ENCODE assay signal across 15 cellular contexts in the genomic region with DNA sequence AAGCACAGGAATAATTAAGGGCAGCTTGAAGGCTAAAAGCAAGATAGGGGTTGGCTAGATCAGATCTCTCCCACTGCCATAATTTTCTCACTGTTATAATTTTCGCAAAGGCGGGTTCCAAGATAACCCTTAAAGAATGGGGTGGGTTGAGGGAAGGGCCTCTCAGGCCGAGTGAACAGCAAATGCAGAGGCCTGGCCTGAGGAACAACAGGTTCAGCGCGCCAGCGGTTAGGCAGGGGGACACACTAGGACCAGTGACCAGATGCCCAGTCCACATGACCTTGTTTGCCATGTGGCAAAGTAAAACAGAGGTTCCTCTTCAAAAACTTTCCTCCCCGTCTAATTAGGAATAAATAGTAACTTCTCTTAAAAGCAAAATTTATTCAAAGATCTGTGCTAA. TPM values are rescaled to one million over a fixed set of nuclear protein-coding genes. Genes with fewer than 3 reads are reported as not detected.
DNase-seq lines count a peak whose midpoint lies in the region; ATAC-seq and TF ChIP-seq lines count a peak whose summit lies in the region.
"Had no signal": no experiment of that assay in that cellular context is flagged by ENCODE, and none has a peak within 500 bp of the region (broad histone marks: within the 10 kb centered on the region; RNA-seq: fewer than 3 reads in every experiment).

No MANE protein-coding gene starts in this region.

- WGBS in esophagus, 2 donors = 91 to 92% methylated on average over 7 of the region's 7 CpGs
- no CpG with 5 or more reads among the region's 7 CpGs for WGBS in neuronal stem cell (ENCODE audit: extremely low coverage in 2 of 2, insufficient read length in 2 of 2, insufficient replicate concordance in 1 of 2), 2 donors

- H3K4ac ChIP-seq in neuronal stem cell (ENCODE audit: low read length) = no peak overlapping the region

- H3K9ac ChIP-seq in neuronal stem cell (ENCODE audit: low read depth, low read length, poor library complexity) = no peak overlapping the region

- intact Hi-C loops in Calu3 (cut with micrococcal nuclease; ENCODE audit: unreplicated experiment) = no loop called here
- intact Hi-C loops in PC-9 (cut with micrococcal nuclease; ENCODE audit: unreplicated experiment) = loop anchor here (5.0 to 10.0 kb wide), 3 partner anchors 57 to 247 kb away; partner anchors contain the start of gene LMNB1
- intact Hi-C loops in left cardiac atrium (cut with DNase I) = no loop called here

- H4K8ac ChIP-seq in neuronal stem cell (ENCODE audit: low read depth, low read length) = no peak overlapping the region

- no TSS peak for BruUV-seq in Calu3 (replicated peaks; lab: Mats Ljungman, UMichigan)
- TSS peak; percentile 27 for BruUV-seq in PC-9 (replicated peaks; lab: Mats Ljungman, UMichigan)

- H2BK5ac ChIP-seq in neuronal stem cell (ENCODE audit: low read length) = no peak overlapping the region

- peak overlapping the region; percentile 75 for H2BK15ac ChIP-seq in neuronal stem cell (ENCODE audit: low read length)

- CTCF ChIA-PET in Calu3 (lab: Charles Lee) (no interaction called here), PC-9 (lab: Charles Lee) (no interaction called here)

- H3K18ac ChIP-seq in neuronal stem cell (ENCODE audit: low read length) = no peak overlapping the region

- no peak overlapping the region for H2BK120ac ChIP-seq in neuronal stem cell (ENCODE audit: low read depth, low read length)

- H3K4me1 Mint-ChIP-seq in Calu3 (ENCODE audit: low read depth, unreplicated experiment) = peaks cover 22% of the 10 kb centered on the region

- no peak overlapping the region for H4K91ac ChIP-seq in neuronal stem cell (ENCODE audit: low read depth, low read length, poor library complexity)

- peaks cover 10% of the 10 kb centered on the region for H3K4me1 ChIP-seq in PC-9 (replicated peaks; ENCODE audit: insufficient read depth)
- H3K4me1 ChIP-seq in esophagus (ENCODE audit: control insufficient read depth in 2 of 2, insufficient read depth in 2 of 2, low read length in 1 of 2) = peaks cover 8 to 11% of the 10 kb centered on the region in 2 donors
- H3K4me1 ChIP-seq in neuronal stem cell (ENCODE audit: control insufficient read depth in 2 of 2, insufficient read depth in 1 of 2, low read depth in 1 of 2, low read length in 2 of 2) = peaks cover 5 to 7% of the 10 kb centered on the region in 2 donors

- H3K14ac ChIP-seq in neuronal stem cell (ENCODE audit: low read length) = no peak overlapping the region

- H3K27ac Mint-ChIP-seq in Calu3 (ENCODE audit: unreplicated experiment) = peak overlapping the region; percentile 45

- H4K20me1 ChIP-seq in PC-9 (ENCODE audit: insufficient read depth) = peaks cover 9% of the 10 kb centered on the region; the same call in 1 of the 2 replicates

- H3K27ac ChIP-seq in PC-9 (0 out of 2 replicates have a peak overlapping the region, but pooled peaks have one; percentile 2), esophagus (ENCODE audit: low read depth in 2 of 2, low read length in 1 of 2) (peak overlapping the region; percentile 73 to 92), neuronal stem cell (replicated peaks; ENCODE audit: low read length) (no peak overlapping the region)
- H3K27ac ChIP-seq: WERI-Rb-1 had no signal

- H3K4me2 ChIP-seq in PC-9 (no peak overlapping the region), neuronal stem cell (ENCODE audit: insufficient read depth, low read length, poor library complexity, severe bottlenecking) (no peak overlapping the region)

- no peaks in the 10 kb centered on the region for H3K9me3 Mint-ChIP-seq in Calu3 (ENCODE audit: low read depth, unreplicated experiment)

- peaks cover 37% of the 10 kb centered on the region for H3K79me2 ChIP-seq in PC-9 (ENCODE audit: low read depth)

- H2AFZ ChIP-seq in PC-9 = 0 out of 2 replicates have a peak overlapping the region, but pooled peaks have one; percentile 56
- H2AFZ ChIP-seq in neuronal stem cell (ENCODE audit: low read length) = no peak overlapping the region

- no peaks in the 10 kb centered on the region for H3K9me3 ChIP-seq in PC-9 (ENCODE audit: insufficient read depth, low read depth)
- H3K9me3 ChIP-seq in esophagus (ENCODE audit: control insufficient read depth in 2 of 2, insufficient read depth in 1 of 2, low read depth in 1 of 2, low read length in 1 of 2) = no peaks in the 10 kb centered on the region
- no peaks in the 10 kb centered on the region for H3K9me3 ChIP-seq in neuronal stem cell (replicated peaks in 1 of 2; ENCODE audit: control insufficient read depth in 2 of 2, insufficient read depth in 1 of 2, low read depth in 1 of 2, low read length in 2 of 2)

- ATAC-seq in GM21723 (IDR thresholded peaks at IDR 0.05; ENCODE audit: unreplicated experiment) (no peak), left cardiac atrium (no peak)
- ATAC-seq: heart right ventricle, Panc1 had no signal

- H3F3A ChIP-seq in PC-9 (ENCODE audit: insufficient read depth, low read depth) = peaks cover 11% of the 10 kb centered on the region; the same call in 1 of the 2 replicates

- TF ChIP-seq CTCF in Calu3 (IDR thresholded peaks at IDR 0.05; ENCODE audit: unreplicated experiment) (no peak), PC-9 (conservative IDR thresholded peaks at IDR 0.05) (no peak)

- H3K9me2 ChIP-seq in PC-9 (ENCODE audit: insufficient read depth) = no peaks in the 10 kb centered on the region

- H3K36me3 ChIP-seq in PC-9 (ENCODE audit: low read depth) (0 out of 2 replicates have a peak, but pooled peaks cover 13% of the 10 kb centered on the region), esophagus (ENCODE audit: control insufficient read depth in 2 of 2, insufficient read depth in 2 of 2, low read length in 1 of 2) (peaks cover 4 to 5% of the 10 kb centered on the region in 2 donors), neuronal stem cell (replicated peaks in 1 of 2; ENCODE audit: control insufficient read depth in 2 of 2, insufficient read depth in 2 of 2, low read length in 2 of 2) (peaks cover 8 to 22% of the 10 kb centered on the region in 2 donors)

- no peak overlapping the region for H3K23ac ChIP-seq in neuronal stem cell (ENCODE audit: low read depth, low read length, poor library complexity)

- DNase-seq in Calu3 = no peak
- no peak for DNase-seq in PC-9
- no peak for DNase-seq in neuronal stem cell (ENCODE audit: low spot score)
- DNase-seq in stimulated activated CD8-positive, alpha-beta memory T cell treated with anti-CD3 and anti-CD28 coated beads, Interleukin-4, amount 100 ng/mL, for 48 hours = no peak
- DNase-seq in Ammon's horn (ENCODE audit: low spot score) = no peak
- DNase-seq in left cardiac atrium = no peak
- DNase-seq: heart right ventricle; MM.1S; NCI-H2081; NCI-H526; stimulated activated CD4-positive, alpha-beta T cell treated with anti-CD3 and anti-CD28 coated beads, Interleukin-15, amount 100 ng/mL, for 24 hours; WERI-Rb-1 had no signal

- H3K36me3 Mint-ChIP-seq in Calu3 (ENCODE audit: insufficient read depth, unreplicated experiment) = peaks cover 53% of the 10 kb centered on the region

- H2AK5ac ChIP-seq in neuronal stem cell (ENCODE audit: low read depth, low read length) = no peak overlapping the region

- H3K27me3 Mint-ChIP-seq in Calu3 (ENCODE audit: unreplicated experiment) = no peaks in the 10 kb centered on the region

- no peak overlapping the region for H3K4me3 ChIP-seq in PC-9
- no peak overlapping the region for H3K4me3 ChIP-seq in esophagus (ENCODE audit: low read depth in 1 of 2, low read length in 2 of 2)
- no peak overlapping the region for H3K4me3 ChIP-seq in neuronal stem cell (ENCODE audit: low read length in 2 of 2)
- H3K4me3 ChIP-seq: heart right ventricle had no signal

- H3K4me3 Mint-ChIP-seq in Calu3 (ENCODE audit: low read depth, unreplicated experiment) = peak overlapping the region; percentile 80

- H2BK12ac ChIP-seq in neuronal stem cell (ENCODE audit: low read length) = peak overlapping the region; percentile 73

- peaks cover 9% of the 10 kb centered on the region for H3K79me1 ChIP-seq in neuronal stem cell (ENCODE audit: low read depth, low read length)

- POLR2A ChIA-PET in PC-9 (lab: Charles Lee; ENCODE audit: unreplicated experiment) = no interaction called here

- H3K27me3 ChIP-seq in PC-9 (ENCODE audit: insufficient read depth, low read depth) (no peaks in the 10 kb centered on the region), esophagus (ENCODE audit: control insufficient read depth in 1 of 2, insufficient read depth in 2 of 2, low read length in 2 of 2) (no peaks in the 10 kb centered on the region), neuronal stem cell (ENCODE audit: control insufficient read depth in 3 of 3, insufficient read depth in 3 of 3, low read depth in 1 of 3, low read length in 3 of 3) (no peaks in the 10 kb centered on the region)
- H3K27me3 ChIP-seq: heart right ventricle had no signal

RNA-seq across cellular contexts. Expression of gene PHAX, which starts 1.2 kb away (rescaled TPM):
- total RNA-seq in Calu3 (2022) (60.2 and 63.6 TPM in 2 replicates), PC-9 (2021) (21.5 and 30.6 TPM in 2 replicates), left cardiac atrium (10 to 100 TPM; 30.3 to 34.8 TPM)
- 10 to 100 TPM; 11.5 to 18.6 TPM for polyA plus RNA-seq in esophagus
- 26.4 TPM for polyA plus RNA-seq in neuronal stem cell (2013, experiment 1 of 2)
- 26.2 TPM for polyA plus RNA-seq in neuronal stem cell (2013, experiment 2 of 2)

RNA-seq across cellular contexts. Expression of gene ALDH7A1, which starts 4.5 kb away (rescaled TPM):
- total RNA-seq in Calu3 (2022) (78.0 and 108 TPM in 2 replicates), PC-9 (2021) (109 and 111 TPM in 2 replicates), left cardiac atrium (10 to 100 TPM; 24.7 to 25.2 TPM)
- 10 to 100 TPM; 71.9 to 88.3 TPM for polyA plus RNA-seq in esophagus
- 126 TPM for polyA plus RNA-seq in neuronal stem cell (2013, experiment 1 of 2)
- polyA plus RNA-seq in neuronal stem cell (2013, experiment 2 of 2) = 128 TPM
